In the genomic region with DNA sequence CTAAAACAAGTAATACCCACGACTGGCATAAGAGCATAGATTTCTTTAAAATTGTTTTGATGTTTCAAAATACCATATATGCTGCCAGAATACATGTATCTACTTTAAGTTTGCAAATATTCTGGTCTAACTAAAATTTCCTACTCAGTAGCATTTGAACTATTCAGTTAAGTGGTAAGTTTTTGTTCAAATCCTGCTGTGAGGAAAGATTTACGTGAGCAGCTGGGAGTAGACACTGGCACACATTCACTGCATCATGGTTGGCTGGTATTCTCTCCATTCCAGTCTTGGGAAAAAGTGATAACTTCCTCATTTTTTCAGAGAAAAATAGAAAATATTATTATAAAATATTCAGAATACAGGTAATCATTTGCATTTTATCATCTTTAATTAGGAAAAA, we compare ENCODE assay signal across 2 cellular contexts.
TF ChIP-seq lines count a peak whose summit lies in the region.

No MANE protein-coding gene starts in this region.

TF ChIP-seq in HEK293, 187 proteins besides CTCF, POLR2A, EP300 and RAD21 (continued from another document):
- TF ChIP-seq, protein P1, sequence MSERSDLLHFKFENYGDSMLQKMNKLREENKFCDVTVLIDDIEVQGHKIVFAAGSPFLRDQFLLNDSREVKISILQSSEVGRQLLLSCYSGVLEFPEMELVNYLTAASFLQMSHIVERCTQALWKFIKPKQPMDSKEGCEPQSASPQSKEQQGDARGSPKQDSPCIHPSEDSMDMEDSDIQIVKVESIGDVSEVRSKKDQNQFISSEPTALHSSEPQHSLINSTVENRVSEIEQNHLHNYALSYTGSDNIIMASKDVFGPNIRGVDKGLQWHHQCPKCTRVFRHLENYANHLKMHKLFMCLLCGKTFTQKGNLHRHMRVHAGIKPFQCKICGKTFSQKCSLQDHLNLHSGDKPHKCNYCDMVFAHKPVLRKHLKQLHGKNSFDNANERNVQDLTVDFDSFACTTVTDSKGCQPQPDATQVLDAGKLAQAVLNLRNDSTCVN (tag by site-specific recombination; optimal IDR thresholded peaks at IDR 0.05): no peak
- no peak for TF ChIP-seq IKZF3 (tag by site-specific recombination; IDR thresholded peaks at IDR 0.05)
- TF ChIP-seq ZNF311 (tag by site-specific recombination; IDR thresholded peaks at IDR 0.05; ENCODE audit: borderline replicate concordance): no peak
- TF ChIP-seq, protein P2, sequence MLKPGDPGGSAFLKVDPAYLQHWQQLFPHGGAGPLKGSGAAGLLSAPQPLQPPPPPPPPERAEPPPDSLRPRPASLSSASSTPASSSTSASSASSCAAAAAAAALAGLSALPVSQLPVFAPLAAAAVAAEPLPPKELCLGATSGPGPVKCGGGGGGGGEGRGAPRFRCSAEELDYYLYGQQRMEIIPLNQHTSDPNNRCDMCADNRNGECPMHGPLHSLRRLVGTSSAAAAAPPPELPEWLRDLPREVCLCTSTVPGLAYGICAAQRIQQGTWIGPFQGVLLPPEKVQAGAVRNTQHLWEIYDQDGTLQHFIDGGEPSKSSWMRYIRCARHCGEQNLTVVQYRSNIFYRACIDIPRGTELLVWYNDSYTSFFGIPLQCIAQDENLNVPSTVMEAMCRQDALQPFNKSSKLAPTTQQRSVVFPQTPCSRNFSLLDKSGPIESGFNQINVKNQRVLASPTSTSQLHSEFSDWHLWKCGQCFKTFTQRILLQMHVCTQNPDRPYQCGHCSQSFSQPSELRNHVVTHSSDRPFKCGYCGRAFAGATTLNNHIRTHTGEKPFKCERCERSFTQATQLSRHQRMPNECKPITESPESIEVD (tag by site-specific recombination; IDR thresholded peaks at IDR 0.05): peak; percentile 82
- no peak for TF ChIP-seq ZNF211 (tag by site-specific recombination; IDR thresholded peaks at IDR 0.05; ENCODE audit: low read depth)
TF ChIP-seq in HEK293: peak in this region for 1.

TF ChIP-seq in K562, 482 proteins besides CTCF, POLR2A, EP300 and RAD21 (continued from another document):
- TF ChIP-seq KHSRP (IDR thresholded peaks at IDR 0.05) (no peak), HLTF (IDR thresholded peaks at IDR 0.05) (no peak)
TF ChIP-seq in K562: peak in this region for 1.
